Comparison of ENCODE assay signal across 12 cellular contexts in genomic region chr6:28303570-28303969, GRCh38. TPM values are rescaled to one million over a fixed set of nuclear protein-coding genes. Genes with fewer than 3 reads are reported as not detected.
A peak's percentile ranks its signal among the peaks of the same experiment; 100 is the strongest.
DNase-seq lines count a peak whose midpoint lies in the region; ATAC-seq and TF ChIP-seq lines count a peak whose summit lies in the region.
"Had no signal": no experiment of that assay in that cellular context is flagged by ENCODE, and none has a peak within 500 bp of the region (broad histone marks: within the 10 kb centered on the region; RNA-seq: fewer than 3 reads in every experiment).

No MANE protein-coding gene starts in this region.

- TF ChIP-seq CTCF in heart left ventricle (IDR thresholded peaks at IDR 0.05): no peak
- TF ChIP-seq CTCF in colonic mucosa (IDR thresholded peaks at IDR 0.05): no peak

- TF ChIP-seq POLR2A in heart left ventricle (IDR thresholded peaks at IDR 0.05): no peak

- peak; percentile 89 for ATAC-seq in GM18508 (IDR thresholded peaks at IDR 0.05; ENCODE audit: insufficient read depth, unreplicated experiment)
- ATAC-seq in GM19351 (IDR thresholded peaks at IDR 0.05; ENCODE audit: unreplicated experiment): peak; percentile 88
- ATAC-seq in HG02938 (IDR thresholded peaks at IDR 0.05; ENCODE audit: unreplicated experiment): peak; percentile 93
- peak; percentile 82 for ATAC-seq in activated T-helper 17 cell treated with anti-CD3 and anti-CD28 coated beads, Interleukin-2, amount 50 U/mL, for 72 hours (replicated peaks)
- no peak for ATAC-seq in heart left ventricle
- ATAC-seq: natural killer cell treated with Interleukin-12 subunit alpha and Interleukin-12 subunit beta and Interleukin-15 and Interleukin-18, amount 100 ng/mL, for 72 hours had no signal

- DNase-seq in heart left ventricle (no peak), colonic mucosa (no peak)
- DNase-seq in activated CD4-positive, alpha-beta T cell treated with anti-CD3 and anti-CD28 coated beads, Interleukin-2, amount 10 ng/mL, durations not matched to agents 24 days and 14 days: no peak
- DNase-seq: DMS 273 treated with DMSO at 0.1 percent for 48 hours, NCI-H1436 treated with DMSO at 0.1 percent for 48 hours had no signal

- 93 to 94% (median 93%) methylated on average over 3 of the region's 3 CpGs for WGBS in heart left ventricle, 4 donors

- H3K4me1 Mint-ChIP-seq in activated T-helper 17 cell treated with anti-CD3 and anti-CD28 coated beads, Interleukin-2, amount 50 U/mL, for 72 hours: peaks cover 14% of the 10 kb centered on the region
- H3K4me1 Mint-ChIP-seq in activated CD4-positive, alpha-beta T cell treated with anti-CD3 and anti-CD28 coated beads, Interleukin-2, amount 10 ng/mL, durations not matched to agents 24 days and 14 days: peaks cover 9% of the 10 kb centered on the region

- no peaks in the 10 kb centered on the region for H3K4me1 ChIP-seq in heart left ventricle
- H3K4me1 ChIP-seq in colonic mucosa: no peaks in the 10 kb centered on the region

- H3K27ac Mint-ChIP-seq in activated T-helper 17 cell treated with anti-CD3 and anti-CD28 coated beads, Interleukin-2, amount 50 U/mL, for 72 hours: peak overlapping the region; percentile 58
- H3K27ac Mint-ChIP-seq in activated CD4-positive, alpha-beta T cell treated with anti-CD3 and anti-CD28 coated beads, Interleukin-2, amount 10 ng/mL, durations not matched to agents 24 days and 14 days: no peak overlapping the region
- H3K27ac Mint-ChIP-seq: natural killer cell treated with Interleukin-12 subunit alpha and Interleukin-12 subunit beta and Interleukin-15 and Interleukin-18, amount 100 ng/mL, for 72 hours had no signal

- H3K4me3 ChIP-seq in heart left ventricle (no peak overlapping the region), colonic mucosa (no peak overlapping the region)
- H3K4me3 ChIP-seq: smooth muscle cell had no signal

- peaks cover 5% of the 10 kb centered on the region for H3K9me3 Mint-ChIP-seq in activated T-helper 17 cell treated with anti-CD3 and anti-CD28 coated beads, Interleukin-2, amount 50 U/mL, for 72 hours
- H3K9me3 Mint-ChIP-seq in activated CD4-positive, alpha-beta T cell treated with anti-CD3 and anti-CD28 coated beads, Interleukin-2, amount 10 ng/mL, durations not matched to agents 24 days and 14 days: peaks cover 5% of the 10 kb centered on the region

- no peak overlapping the region for H3K9ac ChIP-seq in colonic mucosa (ENCODE audit: low read depth in 2 of 2, low read length in 2 of 2)

- peak overlapping the region; percentile 37 for H3K4me3 Mint-ChIP-seq in activated T-helper 17 cell treated with anti-CD3 and anti-CD28 coated beads, Interleukin-2, amount 50 U/mL, for 72 hours
- no peak overlapping the region for H3K4me3 Mint-ChIP-seq in activated CD4-positive, alpha-beta T cell treated with anti-CD3 and anti-CD28 coated beads, Interleukin-2, amount 10 ng/mL, durations not matched to agents 24 days and 14 days
- H3K4me3 Mint-ChIP-seq: natural killer cell treated with Interleukin-12 subunit alpha and Interleukin-12 subunit beta and Interleukin-15 and Interleukin-18, amount 100 ng/mL, for 72 hours had no signal

- H3K36me3 ChIP-seq in heart left ventricle (peaks cover 0 to 29% (median 10%) of the 10 kb centered on the region in 9 donors), colonic mucosa (no peaks in the 10 kb centered on the region)

- H3K27me3 ChIP-seq in heart left ventricle (no peaks in the 10 kb centered on the region), colonic mucosa (no peaks in the 10 kb centered on the region)

- no peaks in the 10 kb centered on the region for H3K36me3 Mint-ChIP-seq in activated T-helper 17 cell treated with anti-CD3 and anti-CD28 coated beads, Interleukin-2, amount 50 U/mL, for 72 hours (ENCODE audit: low read depth)
- no peaks in the 10 kb centered on the region for H3K36me3 Mint-ChIP-seq in activated CD4-positive, alpha-beta T cell treated with anti-CD3 and anti-CD28 coated beads, Interleukin-2, amount 10 ng/mL, durations not matched to agents 24 days and 14 days (ENCODE audit: low read depth)

- intact Hi-C loops in heart left ventricle (cut with DNase I): no loop called here
- intact Hi-C loops in activated CD4-positive, alpha-beta T cell treated with anti-CD3 and anti-CD28 coated beads, Interleukin-2, amount 10 ng/mL, durations not matched to agents 24 days and 14 days (cut with micrococcal nuclease): no loop called here
- intact Hi-C loops in colonic mucosa (cut with DNase I): no loop called here

- H3K27ac ChIP-seq in heart left ventricle (no peak overlapping the region), colonic mucosa (no peak overlapping the region)

- H3K9me3 ChIP-seq in heart left ventricle: peaks cover 0 to 30% (median 0%) of the 10 kb centered on the region in 12 donors
- no peaks in the 10 kb centered on the region for H3K9me3 ChIP-seq in colonic mucosa

- peaks cover 4% of the 10 kb centered on the region for H3K27me3 Mint-ChIP-seq in activated T-helper 17 cell treated with anti-CD3 and anti-CD28 coated beads, Interleukin-2, amount 50 U/mL, for 72 hours
- H3K27me3 Mint-ChIP-seq in activated CD4-positive, alpha-beta T cell treated with anti-CD3 and anti-CD28 coated beads, Interleukin-2, amount 10 ng/mL, durations not matched to agents 24 days and 14 days: peaks cover 6% of the 10 kb centered on the region

RNA-seq across cellular contexts. Expression of gene PGBD1, which starts 22.2 kb away (rescaled TPM):
- total RNA-seq in activated T-helper 17 cell treated with anti-CD3 and anti-CD28 coated beads, Interleukin-2, amount 50 U/mL, for 72 hours: under 1 TPM; 0.64 to 0.76 TPM
- 1 to 10 TPM; 2.5 to 3.8 (median 2.9) TPM for total RNA-seq in heart left ventricle
- 1 to 10 TPM; 1.7 to 4.6 TPM for polyA plus RNA-seq in heart left ventricle
- total RNA-seq in activated CD4-positive, alpha-beta T cell treated with anti-CD3 and anti-CD28 coated beads, Interleukin-2, amount 10 ng/mL, durations not matched to agents 24 days and 14 days: 1.8 and 2.5 TPM in 2 replicates
- 1 to 10 TPM; 1.0 to 2.0 TPM for total RNA-seq in colonic mucosa

RNA-seq across cellular contexts. Expression of gene ZSCAN31, which starts 32.4 kb away (rescaled TPM):
- total RNA-seq in activated T-helper 17 cell treated with anti-CD3 and anti-CD28 coated beads, Interleukin-2, amount 50 U/mL, for 72 hours: 1 to 10 TPM in 1 of 2 donors, under 1 TPM in 1; 0.63 to 1.0 TPM
- 10 to 100 TPM in 5 of 9 donors, 1 to 10 TPM in 4; 7.5 to 22.0 (median 10.7) TPM for total RNA-seq in heart left ventricle
- 1 to 10 TPM; 3.3 to 5.4 TPM for polyA plus RNA-seq in heart left ventricle
- 0.54 and 0.79 TPM in 2 replicates for total RNA-seq in activated CD4-positive, alpha-beta T cell treated with anti-CD3 and anti-CD28 coated beads, Interleukin-2, amount 10 ng/mL, durations not matched to agents 24 days and 14 days
- total RNA-seq in colonic mucosa: 1 to 10 TPM; 6.6 to 7.0 TPM

RNA-seq across cellular contexts. Expression of gene ZSCAN26, which starts 36.6 kb away (rescaled TPM):
- 1 to 10 TPM; 3.3 to 4.3 TPM for total RNA-seq in activated T-helper 17 cell treated with anti-CD3 and anti-CD28 coated beads, Interleukin-2, amount 50 U/mL, for 72 hours
- total RNA-seq in heart left ventricle (10 to 100 TPM in 8 of 9 donors, 1 to 10 TPM in 1; 9.8 to 16.4 (median 12.2) TPM), colonic mucosa (1 to 10 TPM; 4.2 to 7.8 TPM)
- polyA plus RNA-seq in heart left ventricle: 1 to 10 TPM; 8.1 to 8.3 TPM
- 5.9 and 7.7 TPM in 2 replicates for total RNA-seq in activated CD4-positive, alpha-beta T cell treated with anti-CD3 and anti-CD28 coated beads, Interleukin-2, amount 10 ng/mL, durations not matched to agents 24 days and 14 days

RNA-seq across cellular contexts. Expression of gene NKAPL, which starts 44.5 kb away (rescaled TPM):
- total RNA-seq in activated T-helper 17 cell treated with anti-CD3 and anti-CD28 coated beads, Interleukin-2, amount 50 U/mL, for 72 hours: under 1 TPM in 1 of 2 donors, not detected in 1; 0.21 TPM
- 1 to 10 TPM; 3.3 to 8.4 (median 5.2) TPM for total RNA-seq in heart left ventricle
- polyA plus RNA-seq in heart left ventricle: 1 to 10 TPM; 5.8 to 7.2 TPM
- not detected in 2 replicates for total RNA-seq in activated CD4-positive, alpha-beta T cell treated with anti-CD3 and anti-CD28 coated beads, Interleukin-2, amount 10 ng/mL, durations not matched to agents 24 days and 14 days
- under 1 TPM; 0.25 to 0.29 TPM for total RNA-seq in colonic mucosa
- total RNA-seq: smooth muscle cell; T-helper 2 cell treated with Interferon-gamma antibody and Interleukin-4, amounts not matched to agents 100 ng/mL and 5 ng/mL, for 36 hours had no signal

RNA-seq across cellular contexts. Expression of gene ZKSCAN3, which starts 46.2 kb away (rescaled TPM):
- total RNA-seq in activated T-helper 17 cell treated with anti-CD3 and anti-CD28 coated beads, Interleukin-2, amount 50 U/mL, for 72 hours: 1 to 10 TPM; 1.5 to 2.6 TPM
- 1 to 10 TPM; 2.8 to 7.9 (median 5.6) TPM for total RNA-seq in heart left ventricle
- 1 to 10 TPM; 1.5 to 1.8 TPM for polyA plus RNA-seq in heart left ventricle
- total RNA-seq in activated CD4-positive, alpha-beta T cell treated with anti-CD3 and anti-CD28 coated beads, Interleukin-2, amount 10 ng/mL, durations not matched to agents 24 days and 14 days: 2.7 and 2.9 TPM in 2 replicates
- total RNA-seq in colonic mucosa: 1 to 10 TPM; 4.9 to 6.1 TPM

Comparison
In these comparisons a context has a peak if more than half of its experiments do, and no peak if none do; other contexts are left out.
1. ATAC-seq: peak in GM18508 (single experiment), GM19351 (single experiment), HG02938 (single experiment) and activated T-helper 17 cell treated with anti-CD3 and anti-CD28 coated beads, Interleukin-2, amount 50 U/mL, for 72 hours (single experiment); none in heart left ventricle (0 of 4).